ENCODE assay signal across 8 cellular contexts in the genomic region with DNA sequence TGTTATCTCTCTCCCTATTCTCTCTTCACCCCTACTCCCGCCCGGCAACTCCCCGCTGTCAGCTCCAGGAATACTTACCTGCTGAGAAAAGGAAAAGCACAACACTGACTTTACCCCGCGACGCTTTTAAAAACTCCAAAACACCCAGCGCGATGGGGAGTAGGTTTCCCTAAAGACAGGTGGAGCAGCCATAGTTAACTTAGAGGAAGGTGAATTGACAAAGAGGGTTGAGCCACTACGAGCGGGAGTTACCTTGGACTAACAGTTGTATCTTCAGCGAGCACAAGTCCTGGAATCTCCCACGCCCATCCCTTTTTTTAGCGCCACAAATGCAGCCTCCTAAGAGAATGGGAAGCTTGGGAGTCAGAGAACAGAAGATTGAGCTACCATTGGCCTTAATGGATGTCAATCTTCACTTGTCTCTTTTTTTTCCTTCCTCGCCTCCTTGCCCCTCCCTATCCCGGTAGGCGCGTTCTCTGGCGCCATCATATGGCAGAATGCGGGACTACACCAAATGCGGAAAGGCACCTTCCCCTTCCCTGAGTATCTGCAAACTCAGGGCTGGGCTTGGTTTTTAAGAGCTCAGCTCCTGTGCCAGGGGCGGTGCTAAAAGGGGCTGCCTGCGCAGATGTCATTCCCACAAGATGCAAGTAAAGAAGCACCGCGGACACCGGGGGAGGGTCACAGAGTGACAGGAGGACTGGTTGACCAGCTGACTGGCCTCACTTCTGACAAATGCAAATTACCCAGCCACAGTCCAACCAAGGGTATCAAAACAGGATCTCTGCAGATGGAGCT. TPM values are rescaled to one million over a fixed set of nuclear protein-coding genes. Genes with fewer than 3 reads are reported as not detected.
DNase-seq lines count a peak whose midpoint lies in the region; ATAC-seq and TF ChIP-seq lines count a peak whose summit lies in the region.
"Not testable (repeated sequence)": the region's sequence is repeated elsewhere in the genome, so short reads cannot be mapped to it uniquely, and the experiment has no call there.

No MANE protein-coding gene starts in this region.

- DNase-seq in GM10248 (ENCODE audit: extremely low spot score), result peak; percentile 86
- peak; percentile 78 for DNase-seq in MV-4-11 (lab: John Stamatoyannopoulos, UW)
- peak; percentile 82 to 98 for DNase-seq in activated naive CD4-positive, alpha-beta T cell treated with anti-CD3 and anti-CD28 coated beads, Interleukin-2, amount 50 U/mL, for 72 hours (ENCODE audit: low spot score in 2 of 2)
- DNase-seq in Right ventricle myocardium superior, result peak; percentile 70
- DNase-seq in osteocyte (ENCODE audit: extremely low spot score, unreplicated experiment); thoracic aorta (ENCODE audit: low spot score): not testable (repeated sequence)

- H3K27ac Mint-ChIP-seq in activated naive CD4-positive, alpha-beta T cell treated with anti-CD3 and anti-CD28 coated beads, Interleukin-2, amount 50 U/mL, for 72 hours; osteocyte (ENCODE audit: unreplicated experiment): not testable (repeated sequence)

- peak overlapping the region; percentile 64 for H3K4me3 ChIP-seq in thoracic aorta

- not testable (repeated sequence) for H3K27me3 ChIP-seq in thoracic aorta (replicated peaks; ENCODE audit: insufficient read depth)

- TF ChIP-seq CTCF in GM10248 (IDR thresholded peaks at IDR 0.05; ENCODE audit: control extremely low read depth, extremely low read depth, low read depth, missing control alignments) (peak; percentile 96), osteocyte (IDR thresholded peaks at IDR 0.05) (peak; percentile 55), thoracic aorta (IDR thresholded peaks at IDR 0.05) (peak; percentile 41)

- H3K36me3 Mint-ChIP-seq in activated naive CD4-positive, alpha-beta T cell treated with anti-CD3 and anti-CD28 coated beads, Interleukin-2, amount 50 U/mL, for 72 hours; osteocyte (ENCODE audit: unreplicated experiment): not testable (repeated sequence)

- H3K9me3 ChIP-seq in thoracic aorta, result not testable (repeated sequence)

- not testable (repeated sequence) for H3K4me1 ChIP-seq in thoracic aorta (ENCODE audit: control insufficient read depth in 1 of 2, low read depth in 2 of 2)

- not testable (repeated sequence) for H3K36me3 ChIP-seq in thoracic aorta

- intact Hi-C loops in Right ventricle myocardium superior (cut with DNase I), result not testable (repeated sequence)

- CTCF ChIA-PET in GM10248 (lab: Yijun Ruan, JAX), result interaction anchor here (0.6 to 3.8 kb wide), 53 partner anchors 9 to 1486 kb away, joined by 3 to 27 read pairs (median 5); a partner anchor contains a TSS

- H3K27ac ChIP-seq in thoracic aorta, result not testable (repeated sequence)

- POLR2A ChIA-PET in GM10248 (lab: Yijun Ruan, JAX), result not testable (repeated sequence)

- not testable (repeated sequence) for H3K4me3 Mint-ChIP-seq in osteocyte (ENCODE audit: unreplicated experiment)

- ATAC-seq in HG02588 (IDR thresholded peaks at IDR 0.05; ENCODE audit: unreplicated experiment), result peak; percentile 88
- peak; percentile 96 for ATAC-seq in SK-N-SH treated with all-trans-retinoic acid at 6 μM for 48 hours
- ATAC-seq in activated naive CD4-positive, alpha-beta T cell treated with anti-CD3 and anti-CD28 coated beads, Interleukin-2, amount 50 U/mL, for 72 hours, result peak; percentile 95 to 97
- peak; percentile 84 for ATAC-seq in Right ventricle myocardium superior (ENCODE audit: poor library complexity)
- ATAC-seq in thoracic aorta (ENCODE audit: insufficient number of reproducible peaks, low FRiP score, low read depth), result not testable (repeated sequence)

- H3K9me3 Mint-ChIP-seq in activated naive CD4-positive, alpha-beta T cell treated with anti-CD3 and anti-CD28 coated beads, Interleukin-2, amount 50 U/mL, for 72 hours; osteocyte (ENCODE audit: unreplicated experiment): not testable (repeated sequence)

- H3K4me1 Mint-ChIP-seq in osteocyte (ENCODE audit: unreplicated experiment), result not testable (repeated sequence)

- peaks cover 39% of the 10 kb centered on the region for H3K27me3 Mint-ChIP-seq in osteocyte (ENCODE audit: unreplicated experiment)

RNA-seq across cellular contexts. Expression of a gene that starts 27.8 kb away (rescaled TPM):
- total RNA-seq in activated naive CD4-positive, alpha-beta T cell treated with anti-CD3 and anti-CD28 coated beads, Interleukin-2, amount 50 U/mL, for 72 hours, result not detected
- total RNA-seq in Right ventricle myocardium superior, result not detected
- not detected in 2 replicates for total RNA-seq in osteocyte
- not detected for total RNA-seq in thoracic aorta

RNA-seq across cellular contexts. Expression of a gene that starts 48.7 kb away (rescaled TPM):
- 10 to 100 TPM; 42.8 to 47.6 TPM for total RNA-seq in activated naive CD4-positive, alpha-beta T cell treated with anti-CD3 and anti-CD28 coated beads, Interleukin-2, amount 50 U/mL, for 72 hours
- total RNA-seq in Right ventricle myocardium superior, result 1.0 TPM
- 2.7 and 2.8 TPM in 2 replicates for total RNA-seq in osteocyte
- total RNA-seq in thoracic aorta, result 1 to 10 TPM in 1 of 2 donors, not detected in 1; 2.1 TPM

Comparison
In these comparisons a context has a peak if more than half of its experiments do, and no peak if none do; other contexts are left out.
1. CTCF ChIP-seq: peak in every context shown above with its lines; median percentile 96 in GM10248; 55 in osteocyte; 41 in thoracic aorta.
2. RNA of a gene that starts 48.7 kb away (total RNA-seq): 42.8 to 47.6 TPM in activated naive CD4-positive, alpha-beta T cell treated with anti-CD3 and anti-CD28 coated beads, Interleukin-2, amount 50 U/mL, for 72 hours; 2.7 to 2.8 TPM in osteocyte, 2.1 TPM in thoracic aorta and 1.0 TPM in Right ventricle myocardium superior (single experiment); every median in the first group is over 10 times any median in the second.